ENCODE assay signal across 10 cellular contexts in the genomic region with DNA sequence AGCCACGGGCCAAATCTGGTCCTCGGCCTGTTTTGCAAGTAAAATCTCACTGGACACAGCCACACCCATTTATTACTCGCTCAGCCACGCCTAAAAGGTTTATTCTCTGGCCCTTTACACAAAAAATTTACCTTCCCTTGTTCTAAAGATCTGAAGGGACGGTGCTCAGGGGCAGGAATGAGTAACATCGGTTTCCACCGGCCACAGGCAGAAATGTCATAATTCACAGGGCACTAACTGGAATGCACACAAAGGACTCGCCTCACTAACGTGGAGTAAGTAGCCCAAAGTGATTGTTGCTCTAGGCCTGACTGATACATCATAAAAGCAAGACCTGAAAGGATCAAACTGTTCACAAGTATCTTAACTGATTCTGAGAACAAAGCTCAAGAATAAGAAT. TPM values are rescaled to one million over a fixed set of nuclear protein-coding genes. Genes with fewer than 3 reads are reported as not detected.
DNase-seq lines count a peak whose midpoint lies in the region; ATAC-seq and TF ChIP-seq lines count a peak whose summit lies in the region.
"Had no signal": no experiment of that assay in that cellular context is flagged by ENCODE, and none has a peak within 500 bp of the region (broad histone marks: within the 10 kb centered on the region; RNA-seq: fewer than 3 reads in every experiment).

No MANE protein-coding gene starts in this region.

- H3K27ac ChIP-seq in IMR-90 (ENCODE audit: insufficient read depth, low read length) (no peak overlapping the region), aorta (ENCODE audit: low read depth in 1 of 2, low read length in 2 of 2) (no peak overlapping the region)

- dilution Hi-C loops in IMR-90 (cut with HindIII; ENCODE audit: low sequenced_read_pairs, unreplicated experiment): no loop called here

- H4K8ac ChIP-seq in IMR-90 (ENCODE audit: low read depth in 2 of 2, low read length in 2 of 2): peak overlapping the region in 1 of 2 experiments; percentile 15; a peak in 1 of 4 replicates

- no peak overlapping the region for H3K14ac ChIP-seq in IMR-90 (replicated peaks; ENCODE audit: low read depth, low read length)

- ATAC-seq in IMR-90 (ENCODE audit: low read depth) (peak; percentile 21; the same call in 1 of the 2 replicates), HG02973 (IDR thresholded peaks at IDR 0.05; ENCODE audit: unreplicated experiment) (no peak), aorta (ENCODE audit: low FRiP score) (no peak)
- ATAC-seq in central memory CD8-positive, alpha-beta T cell (replicated peaks; ENCODE audit: extremely low read depth, poor library complexity, severe bottlenecking): no peak
- ATAC-seq: body of pancreas had no signal

- H3K79me1 ChIP-seq in IMR-90 (ENCODE audit: low read depth in 1 of 2, low read length in 2 of 2): no peaks in the 10 kb centered on the region; a peak in 1 of 4 replicates

- CTCF ChIA-PET in IMR-90 (lab: Yijun Ruan, JAX): interaction anchor here (0.8 kb wide), 1 partner anchor 9 kb away, joined by 3 read pairs; a partner anchor contains a TSS

- peaks cover 5% of the 10 kb centered on the region for H3K9me1 ChIP-seq in IMR-90 (ENCODE audit: insufficient read depth, low read length)

- intact Hi-C loops in IMR-90 (cut with micrococcal nuclease): loop anchor here (5.0 kb wide), 1 partner anchor 142 kb away; a partner anchor contains a TSS
- intact Hi-C loops in aorta (cut with DNase I): loop anchor here (5.0 kb wide), 2 partner anchors 112 to 162 kb away; a partner anchor contains a TSS

- H3K4me3 ChIP-seq in IMR-90 (ENCODE audit: insufficient read depth, low read depth, low read length) (no peak overlapping the region), aorta (ENCODE audit: low read length in 2 of 2) (no peak overlapping the region)
- H3K4me3 ChIP-seq: body of pancreas had no signal

- no peak for TF ChIP-seq CTCF in IMR-90 (conservative IDR thresholded peaks at IDR 0.05; ENCODE audit: low read depth, low read length)
- TF ChIP-seq CTCF in nephron progenitor cell (IDR thresholded peaks at IDR 0.05): no peak

- H3K36me3 ChIP-seq in IMR-90 (ENCODE audit: control insufficient read depth, insufficient read depth, low read length) (peaks cover 5% of the 10 kb centered on the region; the same call in 1 of the 2 replicates), aorta (ENCODE audit: control insufficient read depth in 1 of 2, insufficient read depth in 2 of 2, low read length in 1 of 2) (no peaks in the 10 kb centered on the region)

- no peak overlapping the region for H2BK20ac ChIP-seq in IMR-90 (ENCODE audit: low read depth, low read length)

- H2BK15ac ChIP-seq in IMR-90 (ENCODE audit: low read depth, low read length): no peak overlapping the region

- no peak overlapping the region; the same call in 1 of the 2 replicates for H4K5ac ChIP-seq in IMR-90 (ENCODE audit: low read depth, low read length)

- H2AFZ ChIP-seq in IMR-90 (replicated peaks; ENCODE audit: low read length, poor library complexity): no peak overlapping the region

- H3K9ac ChIP-seq in IMR-90 (ENCODE audit: low read depth, low read length): no peak overlapping the region

- BruUV-seq in IMR-90 (replicated peaks; lab: Mats Ljungman, UMichigan): no TSS peak

- H3K23ac ChIP-seq in IMR-90 (ENCODE audit: low read depth, low read length): no peak overlapping the region

- in situ Hi-C loops in IMR-90 (cut with MboI; ENCODE audit: low sequenced_read_pairs): no loop called here

- no peak overlapping the region for H3K4me2 ChIP-seq in IMR-90 (ENCODE audit: low read depth, low read length)

- H2BK5ac ChIP-seq in IMR-90 (ENCODE audit: low read depth, low read length, poor library complexity, severe bottlenecking): no peak overlapping the region

- no peak overlapping the region for H2AK9ac ChIP-seq in IMR-90 (replicated peaks; ENCODE audit: low read depth, low read length, poor library complexity)

- H3K4ac ChIP-seq in IMR-90 (ENCODE audit: low read depth, low read length): no peak overlapping the region

- H3K4me1 ChIP-seq in IMR-90 (ENCODE audit: control insufficient read depth, insufficient read depth, low read length): peaks cover 6% of the 10 kb centered on the region
- no peaks in the 10 kb centered on the region for H3K4me1 ChIP-seq in aorta (ENCODE audit: control insufficient read depth in 1 of 2, insufficient read depth in 2 of 2, low read length in 2 of 2)

- H2BK120ac ChIP-seq in IMR-90 (ENCODE audit: low read depth, low read length): no peak overlapping the region

- no peak overlapping the region for H4K91ac ChIP-seq in IMR-90 (ENCODE audit: insufficient read depth, low read depth, low read length)

- H2AK5ac ChIP-seq in IMR-90 (ENCODE audit: low read depth, low read length): no peak overlapping the region

- H3K27me3 ChIP-seq in IMR-90 (ENCODE audit: control insufficient read depth, insufficient read depth, low read length): no peaks in the 10 kb centered on the region
- H3K27me3 ChIP-seq in aorta (ENCODE audit: control insufficient read depth in 1 of 2, insufficient read depth in 2 of 2, low read length in 1 of 2): no peaks in the 10 kb centered on the region
- H3K27me3 ChIP-seq: body of pancreas had no signal

- H3K4me1 Mint-ChIP-seq in central memory CD8-positive, alpha-beta T cell: peaks cover 43% of the 10 kb centered on the region
- H3K4me1 Mint-ChIP-seq in nephron progenitor cell: peaks cover 35% of the 10 kb centered on the region

- peak overlapping the region; percentile 94 for H3K27ac Mint-ChIP-seq in central memory CD8-positive, alpha-beta T cell (ENCODE audit: low read depth)
- H3K27ac Mint-ChIP-seq in nephron progenitor cell: peak overlapping the region; percentile 88

- POLR2A ChIA-PET in IMR-90 (lab: Charles Lee; ENCODE audit: unreplicated experiment): no interaction called here

- TF ChIP-seq RAD21 in IMR-90 (IDR thresholded peaks at IDR 0.05; ENCODE audit: low read length): no peak

- H3K56ac ChIP-seq in IMR-90 (ENCODE audit: extremely low read depth, insufficient read depth, low read length): no peak overlapping the region

- DNase-seq in EL (peak; percentile 37), IMR-90 (peak; percentile 13), nephron progenitor cell (no peak), aorta (no peak), NCI-H446 treated with DMSO at 0.1 percent for 48 hours (lab: John Stamatoyannopoulos, UW) (no peak)
- no peak for DNase-seq in central memory CD8-positive, alpha-beta T cell (ENCODE audit: low spot score in 2 of 2)
- DNase-seq in activated T-cell treated with anti-CD3 and anti-CD28 coated beads, Interleukin-2, amount 50 U/mL, for 1 hour: no peak
- DNase-seq: SHP77 had no signal

- no peaks in the 10 kb centered on the region for H3K27me3 Mint-ChIP-seq in central memory CD8-positive, alpha-beta T cell
- peaks cover 3% of the 10 kb centered on the region for H3K27me3 Mint-ChIP-seq in nephron progenitor cell (ENCODE audit: low read depth, poor library complexity)

- H3K9me3 ChIP-seq in IMR-90 (ENCODE audit: control insufficient read depth, insufficient read depth, low read length) (peaks cover 5% of the 10 kb centered on the region), aorta (ENCODE audit: control insufficient read depth, low read length) (peaks cover 2% of the 10 kb centered on the region)

- H3K36me3 Mint-ChIP-seq in central memory CD8-positive, alpha-beta T cell (ENCODE audit: insufficient read depth): no peaks in the 10 kb centered on the region
- H3K36me3 Mint-ChIP-seq in nephron progenitor cell (ENCODE audit: low read depth): peaks cover 27% of the 10 kb centered on the region

- no peaks in the 10 kb centered on the region for H3K9me3 Mint-ChIP-seq in central memory CD8-positive, alpha-beta T cell
- H3K9me3 Mint-ChIP-seq in nephron progenitor cell: peaks cover 22% of the 10 kb centered on the region

- 100% methylated on average over 1 of the region's 9 CpGs; no CpG with 5 or more reads in 1 of the 2 experiments for WGBS in IMR-90 (ENCODE audit: extremely low coverage in 2 of 2, insufficient read length in 1 of 2), 2 experiments
- WGBS in aorta, 2 donors: 72 to 74% methylated on average over 9 of the region's 9 CpGs

- no peak for TF ChIP-seq POLR2A in IMR-90 (IDR thresholded peaks at IDR 0.05; ENCODE audit: low read depth, low read length)

- peak overlapping the region; percentile 55 for H3K4me3 Mint-ChIP-seq in central memory CD8-positive, alpha-beta T cell
- no peak overlapping the region for H3K4me3 Mint-ChIP-seq in nephron progenitor cell

- no peak overlapping the region for H3K18ac ChIP-seq in IMR-90 (ENCODE audit: low read depth, low read length)

- 0 out of 2 replicates have a peak, but pooled peaks cover 8% of the 10 kb centered on the region for H4K20me1 ChIP-seq in IMR-90 (ENCODE audit: insufficient read depth, low read length)

TF ChIP-seq in IMR-90, 13 proteins besides CTCF, POLR2A, EP300 and RAD21 (continues in another document):
- no peak for TF ChIP-seq RFX5 (IDR thresholded peaks at IDR 0.05; ENCODE audit: low read depth, low read length)

RNA-seq across cellular contexts. Expression of a gene that starts 9.0 kb away (rescaled TPM):
- total RNA-seq in IMR-90 (2012; rRNA removed) (119 and 127 TPM in 2 replicates), aorta (100 to 1,000 TPM; 207 to 224 TPM)
- polyA plus RNA-seq in IMR-90 (2012; rRNA removed) (184 and 199 TPM in 2 replicates), aorta (100 to 1,000 TPM in 1 of 2 donors, 10 to 100 TPM in 1; 47.6 to 273 TPM)
- polyA plus RNA-seq in IMR-90 (2012; cell fraction: cytosol; rRNA removed): 143 and 185 TPM in 2 replicates
- polyA plus RNA-seq in IMR-90 (2012; cell fraction: nucleus; rRNA removed; ENCODE audit: low replicate concordance): 445 and 688 TPM in 2 replicates

RNA-seq across cellular contexts. Expression of a gene that starts 36.1 kb away (rescaled TPM):
- 0.56 and 0.72 TPM in 2 replicates for total RNA-seq in IMR-90 (2012; rRNA removed)
- polyA plus RNA-seq in IMR-90 (2012; rRNA removed): 1.6 and 1.9 TPM in 2 replicates
- polyA plus RNA-seq in IMR-90 (2012; cell fraction: cytosol; rRNA removed): 1.6 and 1.9 TPM in 2 replicates
- polyA plus RNA-seq in IMR-90 (2012; cell fraction: nucleus; rRNA removed; ENCODE audit: low replicate concordance): 8.8 and 10.3 TPM in 2 replicates
- 1 to 10 TPM in 1 of 2 donors, under 1 TPM in 1; 0.62 to 2.2 TPM for total RNA-seq in aorta
- polyA plus RNA-seq in aorta: 1 to 10 TPM; 1.4 to 2.3 TPM

RNA-seq across cellular contexts. Expression of a gene that starts 48.0 kb away (rescaled TPM):
- total RNA-seq in IMR-90 (2012; rRNA removed): 13.3 and 13.9 TPM in 2 replicates
- 24.4 and 24.7 TPM in 2 replicates for polyA plus RNA-seq in IMR-90 (2012; rRNA removed)
- polyA plus RNA-seq in IMR-90 (2012; cell fraction: cytosol; rRNA removed): 8.1 and 9.6 TPM in 2 replicates
- 87.4 and 134 TPM in 2 replicates for polyA plus RNA-seq in IMR-90 (2012; cell fraction: nucleus; rRNA removed; ENCODE audit: low replicate concordance)
- total RNA-seq in aorta: 1 to 10 TPM; 3.9 to 6.9 TPM
- 1 to 10 TPM; 2.0 to 3.5 TPM for polyA plus RNA-seq in aorta

RNA-seq across cellular contexts. Expression of a gene that starts 54.2 kb away (rescaled TPM):
- total RNA-seq in IMR-90 (2012; rRNA removed) (3.8 and 4.4 TPM in 2 replicates), aorta (10 to 100 TPM in 1 of 2 donors, 1 to 10 TPM in 1; 4.8 to 10.2 TPM)
- polyA plus RNA-seq in IMR-90 (2012; rRNA removed) (9.5 TPM in 2 replicates), aorta (10 to 100 TPM in 1 of 2 donors, 1 to 10 TPM in 1; 1.5 to 12.1 TPM)
- 3.3 and 6.2 TPM in 2 replicates for polyA plus RNA-seq in IMR-90 (2012; cell fraction: cytosol; rRNA removed)
- 49.5 and 79.2 TPM in 2 replicates for polyA plus RNA-seq in IMR-90 (2012; cell fraction: nucleus; rRNA removed; ENCODE audit: low replicate concordance)

RNA-seq across cellular contexts. Expression of a gene that starts 58.7 kb away (rescaled TPM):
- total RNA-seq in IMR-90 (2012; rRNA removed): 311 and 337 TPM in 2 replicates
- 410 and 428 TPM in 2 replicates for polyA plus RNA-seq in IMR-90 (2012; rRNA removed)
- 269 and 452 TPM in 2 replicates for polyA plus RNA-seq in IMR-90 (2012; cell fraction: cytosol; rRNA removed)
- 172 and 406 TPM in 2 replicates for polyA plus RNA-seq in IMR-90 (2012; cell fraction: nucleus; rRNA removed; ENCODE audit: low replicate concordance)
- total RNA-seq in aorta: 10 to 100 TPM in 1 of 2 donors, 1 to 10 TPM in 1; 5.6 to 12.5 TPM
- 1 to 10 TPM in 1 of 2 donors, under 1 TPM in 1; 0.38 to 2.4 TPM for polyA plus RNA-seq in aorta

Comparison
In these comparisons a context has a peak if more than half of its experiments do, and no peak if none do; other contexts are left out.
1. DNase-seq: peak in EL (single experiment) and IMR-90 (single experiment); none in central memory CD8-positive, alpha-beta T cell (0 of 2), nephron progenitor cell (single experiment), aorta (0 of 2), NCI-H446 treated with DMSO at 0.1 percent for 48 hours (single experiment) and activated T-cell treated with anti-CD3 and anti-CD28 coated beads, Interleukin-2, amount 50 U/mL, for 1 hour (single experiment).